16 cellular contexts compared by ENCODE assay signal in genomic region chr3:159416854-159417253, GRCh38.
A peak's percentile ranks its signal among the peaks of the same experiment; 100 is the strongest.
DNase-seq lines count a peak whose midpoint lies in the region; ATAC-seq and TF ChIP-seq lines count a peak whose summit lies in the region.
"Had no signal": no experiment of that assay in that cellular context is flagged by ENCODE, and none has a peak within 500 bp of the region (broad histone marks: within the 10 kb centered on the region; RNA-seq: fewer than 3 reads in every experiment).

No MANE protein-coding gene starts in this region.

- H3K4me3 ChIP-seq in right atrium auricular region (no peak overlapping the region), foreskin fibroblast (ENCODE audit: low read depth in 1 of 2, low read length in 2 of 2) (no peak overlapping the region)
- H3K4me3 ChIP-seq: heart left ventricle, pancreas had no signal

- H3K4me1 ChIP-seq in right atrium auricular region: no peaks in the 10 kb centered on the region
- H3K4me1 ChIP-seq: Caco-2, heart left ventricle, pancreas had no signal

- H3K27ac ChIP-seq in right atrium auricular region: no peak overlapping the region
- H3K27ac ChIP-seq: heart left ventricle, pancreas had no signal

- no peaks in the 10 kb centered on the region for H3K36me3 ChIP-seq in right atrium auricular region
- H3K36me3 ChIP-seq: heart left ventricle, pancreas had no signal

- no peaks in the 10 kb centered on the region for H3K9me3 ChIP-seq in right atrium auricular region
- H3K9me3 ChIP-seq: Caco-2, heart left ventricle, pancreas had no signal

- intact Hi-C loops in Right ventricle myocardium inferior (cut with DNase I): no loop called here

- DNase-seq in Right ventricle myocardium inferior (ENCODE audit: missing footprints) (no peak), right atrium auricular region (ENCODE audit: low spot score) (no peak), RPMI7951 (ENCODE audit: low read depth) (peak; percentile 81), foreskin fibroblast (peak; percentile 43 to 53), NCI-H2227 treated with DMSO at 0.1 percent for 48 hours (lab: John Stamatoyannopoulos, UW) (no peak), GM03348 (ENCODE audit: low spot score) (no peak), T-helper 1 cell (no peak)
- DNase-seq: ACHN; activated CD4-positive, alpha-beta T cell treated with anti-CD3 and anti-CD28 coated beads for 36 hours; activated naive CD4-positive, alpha-beta T cell treated with anti-CD3 and anti-CD28 coated beads, Interleukin-2, amount 50 U/mL, for 16 hours; Caco-2; NCI-H2081; pancreas; stimulated activated CD4-positive, alpha-beta T cell treated with anti-CD3 and anti-CD28 coated beads, Interleukin-15, amount 100 ng/mL, for 24 hours had no signal

- H3K27me3 ChIP-seq in right atrium auricular region: no peaks in the 10 kb centered on the region
- H3K27me3 ChIP-seq: heart left ventricle, pancreas had no signal

- ATAC-seq in Right ventricle myocardium inferior (peak; percentile 63), GM18870 (IDR thresholded peaks at IDR 0.05; ENCODE audit: unreplicated experiment) (no peak)
- ATAC-seq: activated CD4-positive, alpha-beta T cell treated with anti-CD3 and anti-CD28 coated beads for 36 hours; pancreas had no signal

- TF ChIP-seq CTCF in right atrium auricular region (IDR thresholded peaks at IDR 0.05): no peak
- no peak for TF ChIP-seq CTCF in foreskin fibroblast (IDR thresholded peaks at IDR 0.05; ENCODE audit: low read depth, low read length)

Comparison
In these comparisons a context has a peak if more than half of its experiments do, and no peak if none do; other contexts are left out.
1. DNase-seq: peak in RPMI7951 (single experiment) and foreskin fibroblast (2 of 2); none in Right ventricle myocardium inferior (single experiment), right atrium auricular region (single experiment), NCI-H2227 treated with DMSO at 0.1 percent for 48 hours (single experiment), GM03348 (single experiment) and T-helper 1 cell (0 of 5).